In genomic region chr15:43517354-43518072, GRCh38 we compare ENCODE assay signal across 9 cellular contexts. TPM values are rescaled to one million over a fixed set of nuclear protein-coding genes. Genes with fewer than 3 reads are reported as not detected.
DNase-seq lines count a peak whose midpoint lies in the region; ATAC-seq and TF ChIP-seq lines count a peak whose summit lies in the region.
"Had no signal": no experiment of that assay in that cellular context is flagged by ENCODE, and none has a peak within 500 bp of the region (broad histone marks: within the 10 kb centered on the region; RNA-seq: fewer than 3 reads in every experiment).

Gene MAP1A (plus strand): TSS chr15:43517608. CDS start chr15:43521474, 3,866 bp downstream.

- H3K9me3 ChIP-seq in CD8-positive, alpha-beta memory T cell (ENCODE audit: low read length) = no peaks in the 10 kb centered on the region
- H3K9me3 ChIP-seq in iPS-20b (ENCODE audit: insufficient read depth, low read depth, low read length) = no peaks in the 10 kb centered on the region
- H3K9me3 ChIP-seq: right lobe of liver had no signal

- H3K9me3 Mint-ChIP-seq in CD8-positive, alpha-beta memory T cell = no peaks in the 10 kb centered on the region

- CTCF ChIA-PET in CD8-positive, alpha-beta memory T cell (lab: Charles Lee) = no interaction called here

- H3K4me1 ChIP-seq in CD8-positive, alpha-beta memory T cell (ENCODE audit: insufficient read depth, low read length) = peaks cover 5% of the 10 kb centered on the region
- peaks cover 26% of the 10 kb centered on the region for H3K4me1 ChIP-seq in iPS-20b (ENCODE audit: insufficient read depth, low read length)
- H3K4me1 ChIP-seq: right lobe of liver had no signal

- in situ Hi-C loops in brain microvascular endothelial cell (cut with HindIII; ENCODE audit: low pct_ligation_motif_present, low sequenced_read_pairs) = no loop called here

- POLR2A ChIA-PET in CD8-positive, alpha-beta memory T cell (lab: Charles Lee) = no interaction called here

- H3K4me1 Mint-ChIP-seq in CD8-positive, alpha-beta memory T cell = peaks cover 6 to 31% (median 11%) of the 10 kb centered on the region in 3 donors

- H3K36me3 Mint-ChIP-seq in CD8-positive, alpha-beta memory T cell = peaks cover 0 to 2% (median 0%) of the 10 kb centered on the region in 3 donors

- peak in 1 of 5 donors; percentile 16 for DNase-seq in CD8-positive, alpha-beta memory T cell
- DNase-seq in NCI-H1105 treated with DMSO at 0.1 percent for 48 hours (lab: John Stamatoyannopoulos, UW) (peak; percentile 26), brain microvascular endothelial cell (peak; percentile 60), skeletal muscle cell (ENCODE audit: low read depth) (peak; percentile 34), kidney tubule cell (ENCODE audit: low spot score) (no peak), RPMI8226 (no peak)
- DNase-seq: right lobe of liver had no signal

- no peaks in the 10 kb centered on the region for H3K36me3 ChIP-seq in CD8-positive, alpha-beta memory T cell (ENCODE audit: insufficient read depth, low read length)
- H3K36me3 ChIP-seq in brain microvascular endothelial cell (replicated peaks) = peaks cover 19% of the 10 kb centered on the region
- no peaks in the 10 kb centered on the region; the same call in 1 of the 2 replicates for H3K36me3 ChIP-seq in iPS-20b (ENCODE audit: insufficient read depth, low read depth, low read length)
- H3K36me3 ChIP-seq: right lobe of liver had no signal

- H3K27ac ChIP-seq in CD8-positive, alpha-beta memory T cell (ENCODE audit: low read depth, low read length) = peak within 1 kb of the TSS; percentile 59
- H3K27ac ChIP-seq in brain microvascular endothelial cell (peak within 1 kb of the TSS; percentile 18), iPS-20b (ENCODE audit: low read length) (no peak within 1 kb of the TSS)
- H3K27ac ChIP-seq: right lobe of liver had no signal

- H3K4me3 ChIP-seq in CD8-positive, alpha-beta memory T cell (ENCODE audit: low read length) = no peak within 1 kb of the TSS
- H3K4me3 ChIP-seq in brain microvascular endothelial cell (ENCODE audit: low read depth, low read length) (peak within 1 kb of the TSS; percentile 74), iPS-20b (ENCODE audit: low read length) (peak within 1 kb of the TSS; percentile 68), skeletal muscle cell (ENCODE audit: low read depth, low read length) (peak within 1 kb of the TSS; percentile 62)
- H3K4me3 ChIP-seq: right lobe of liver had no signal

- H3K4me3 Mint-ChIP-seq in CD8-positive, alpha-beta memory T cell = peak within 1 kb of the TSS in 3 of 7 donors; percentile 29 to 54 (median 43)

- peaks cover 10% of the 10 kb centered on the region for H3K27me3 ChIP-seq in CD8-positive, alpha-beta memory T cell (ENCODE audit: insufficient read depth, low read length, poor library complexity, severe bottlenecking)
- H3K27me3 ChIP-seq in brain microvascular endothelial cell (replicated peaks) = no peaks in the 10 kb centered on the region
- peaks cover 68% of the 10 kb centered on the region for H3K27me3 ChIP-seq in iPS-20b (ENCODE audit: insufficient read depth, low read length)
- H3K27me3 ChIP-seq: right lobe of liver had no signal

- peak within 1 kb of the TSS in 1 of 8 donors; percentile 34 for H3K27ac Mint-ChIP-seq in CD8-positive, alpha-beta memory T cell

- peak within 1 kb of the TSS; percentile 51; the same call in 1 of the 2 replicates for H3K9ac ChIP-seq in iPS-20b (ENCODE audit: low read depth, low read length)

- TF ChIP-seq CTCF in brain microvascular endothelial cell (IDR thresholded peaks at IDR 0.05; ENCODE audit: low read depth, low read length, missing control alignments) = peak; percentile 18

- ATAC-seq in HG02884 (IDR thresholded peaks at IDR 0.05; ENCODE audit: unreplicated experiment) = no peak

- H3K27me3 Mint-ChIP-seq in CD8-positive, alpha-beta memory T cell = peaks cover 30 to 34% of the 10 kb centered on the region in 2 donors

RNA-seq across cellular contexts. Expression of gene MAP1A, which starts in this region (rescaled TPM):
- total RNA-seq in CD8-positive, alpha-beta memory T cell = under 1 TPM; 0.75 to 0.92 TPM
- polyA plus RNA-seq in CD8-positive, alpha-beta memory T cell = 0.09 TPM

Comparison
In these comparisons a context has a peak if more than half of its experiments do, and no peak if none do; other contexts are left out.
1. DNase-seq: peak in NCI-H1105 treated with DMSO at 0.1 percent for 48 hours (single experiment), brain microvascular endothelial cell (single experiment) and skeletal muscle cell (single experiment); none in kidney tubule cell (single experiment) and RPMI8226 (single experiment).